ENCODE assay signal across 1 cellular context in the genomic region with DNA sequence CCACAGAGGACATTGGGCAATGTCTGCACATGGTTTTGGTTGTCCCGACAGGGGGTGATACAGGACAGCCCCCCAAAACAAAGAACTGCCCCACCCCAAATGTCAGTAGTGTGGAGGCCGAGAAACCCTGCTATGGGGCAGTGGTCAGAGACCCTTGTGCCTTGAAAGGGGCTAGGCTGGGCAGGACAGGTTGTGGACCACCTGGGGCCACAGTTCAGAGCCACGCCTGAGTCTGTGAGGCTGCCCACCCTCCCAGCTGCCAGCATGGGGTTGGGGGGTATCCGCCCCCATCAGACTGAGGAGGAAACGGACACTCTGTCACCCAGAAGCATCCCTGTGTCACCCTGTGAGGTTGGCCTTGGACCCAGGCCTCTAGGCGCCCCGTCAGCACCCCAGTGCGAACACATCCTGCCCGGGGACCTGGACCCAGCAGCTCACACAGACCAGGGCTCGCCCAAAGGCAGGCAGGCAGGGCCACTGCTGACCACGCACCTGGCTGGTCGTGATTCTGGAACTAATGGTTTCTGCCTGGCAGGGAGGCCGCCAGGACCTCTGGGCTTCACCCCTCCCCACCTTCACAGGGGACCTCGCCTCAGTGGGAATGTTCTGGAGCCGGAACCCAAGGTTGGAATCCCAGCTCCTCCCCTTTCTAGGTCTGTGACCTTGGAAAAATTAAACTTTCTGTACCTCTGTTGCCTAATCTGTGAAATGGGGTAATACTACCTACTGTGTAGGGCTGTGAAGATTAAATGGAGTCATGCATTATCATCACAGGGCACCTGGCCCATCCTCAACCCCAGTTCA.
TF ChIP-seq lines count a peak whose summit lies in the region.

No MANE protein-coding gene starts in this region.

TF ChIP-seq in GM12878, 131 proteins besides CTCF, POLR2A, EP300 and RAD21 (continued from another document):
- TF ChIP-seq, protein P1, sequence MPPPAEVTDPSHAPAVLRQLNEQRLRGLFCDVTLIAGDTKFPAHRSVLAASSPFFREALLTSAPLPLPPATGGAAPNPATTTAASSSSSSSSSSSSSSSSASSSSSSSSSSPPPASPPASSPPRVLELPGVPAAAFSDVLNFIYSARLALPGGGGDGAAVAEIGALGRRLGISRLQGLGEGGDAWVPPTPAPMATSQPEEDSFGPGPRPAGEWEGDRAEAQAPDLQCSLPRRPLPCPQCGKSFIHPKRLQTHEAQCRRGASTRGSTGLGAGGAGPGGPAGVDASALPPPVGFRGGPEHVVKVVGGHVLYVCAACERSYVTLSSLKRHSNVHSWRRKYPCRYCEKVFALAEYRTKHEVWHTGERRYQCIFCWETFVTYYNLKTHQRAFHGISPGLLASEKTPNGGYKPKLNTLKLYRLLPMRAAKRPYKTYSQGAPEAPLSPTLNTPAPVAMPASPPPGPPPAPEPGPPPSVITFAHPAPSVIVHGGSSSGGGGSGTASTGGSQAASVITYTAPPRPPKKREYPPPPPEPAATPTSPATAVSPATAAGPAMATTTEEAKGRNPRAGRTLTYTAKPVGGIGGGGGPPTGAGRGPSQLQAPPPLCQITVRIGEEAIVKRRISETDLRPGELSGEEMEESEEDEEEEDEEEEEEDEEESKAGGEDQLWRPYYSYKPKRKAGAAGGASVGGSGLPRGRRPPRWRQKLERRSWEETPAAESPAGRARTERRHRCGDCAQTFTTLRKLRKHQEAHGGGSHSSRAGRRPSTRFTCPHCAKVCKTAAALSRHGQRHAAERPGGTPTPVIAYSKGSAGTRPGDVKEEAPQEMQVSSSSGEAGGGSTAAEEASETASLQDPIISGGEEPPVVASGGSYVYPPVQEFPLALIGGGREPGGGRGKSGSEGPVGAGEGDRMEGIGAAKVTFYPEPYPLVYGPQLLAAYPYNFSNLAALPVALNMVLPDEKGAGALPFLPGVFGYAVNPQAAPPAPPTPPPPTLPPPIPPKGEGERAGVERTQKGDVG (CRISPR knock-in tag; IDR thresholded peaks at IDR 0.05), result no peak
- no peak for TF ChIP-seq RUNX3 (IDR thresholded peaks at IDR 0.05; ENCODE audit: low read length)
- TF ChIP-seq KDM1A (IDR thresholded peaks at IDR 0.05; ENCODE audit: borderline replicate concordance), result no peak
- no peak for TF ChIP-seq DPF2 (IDR thresholded peaks at IDR 0.05)
- TF ChIP-seq NRF1 (conservative IDR thresholded peaks at IDR 0.05; ENCODE audit: low read depth, low read length), result no peak
- TF ChIP-seq ZNF384 (IDR thresholded peaks at IDR 0.05; ENCODE audit: borderline replicate concordance, low read depth, low read length), result no peak
- TF ChIP-seq TARDBP (IDR thresholded peaks at IDR 0.05; ENCODE audit: borderline replicate concordance), result no peak
- TF ChIP-seq YBX1 (IDR thresholded peaks at IDR 0.05), result no peak
- no peak for TF ChIP-seq RAD51 (IDR thresholded peaks at IDR 0.05)
- no peak for TF ChIP-seq SMAD1 (IDR thresholded peaks at IDR 0.05; ENCODE audit: low read depth, partially characterized antibody)
- TF ChIP-seq SMC3 (IDR thresholded peaks at IDR 0.05; ENCODE audit: borderline replicate concordance, low read length), result no peak
- TF ChIP-seq LARP7 (IDR thresholded peaks at IDR 0.05), result no peak
- TF ChIP-seq TCF7 (IDR thresholded peaks at IDR 0.05; ENCODE audit: borderline replicate concordance), result no peak
- no peak for TF ChIP-seq PAX5 (IDR thresholded peaks at IDR 0.05; ENCODE audit: borderline replicate concordance, low read depth, low read length)
